Comparison of ENCODE assay signal across 1 cellular context in the genomic region with DNA sequence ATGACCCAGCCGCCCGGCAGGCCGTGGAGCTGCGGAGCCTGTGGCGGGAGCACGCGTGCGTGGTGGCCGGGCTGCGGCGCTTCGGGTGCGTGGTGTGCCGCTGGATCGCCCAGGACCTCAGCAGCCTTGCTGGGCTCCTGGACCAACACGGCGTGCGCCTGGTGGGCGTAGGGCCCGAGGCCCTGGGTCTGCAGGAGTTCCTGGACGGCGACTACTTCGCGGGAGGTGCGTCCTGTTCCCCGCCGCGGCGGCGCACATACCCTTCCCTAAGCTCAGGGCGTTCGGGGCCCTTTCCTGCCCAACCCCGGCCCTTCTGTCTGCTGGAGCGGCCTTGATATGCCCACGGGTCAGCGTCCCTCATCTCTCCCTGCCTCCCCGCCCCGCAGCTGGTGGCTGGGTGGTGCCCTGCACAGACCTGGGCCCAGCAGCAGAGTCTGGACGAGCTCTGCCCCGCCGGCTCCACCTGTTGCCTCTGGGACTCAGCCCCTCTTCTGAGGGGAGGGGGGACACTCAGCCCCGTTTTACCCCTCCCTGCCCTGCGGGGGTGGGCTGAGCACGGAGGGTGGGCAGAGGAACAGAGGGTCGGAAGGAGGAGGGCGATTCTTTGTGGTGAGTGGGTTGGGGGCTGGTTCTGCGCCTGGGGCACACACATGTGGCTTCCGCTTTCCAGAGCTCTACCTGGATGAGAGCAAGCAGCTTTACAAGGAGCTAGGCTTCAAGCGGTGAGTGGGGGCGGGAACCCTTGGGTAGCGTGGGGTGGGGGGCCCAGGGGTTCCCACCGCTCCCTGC.
TF ChIP-seq lines count a peak whose summit lies in the region.

No MANE protein-coding gene starts in this region.

TF ChIP-seq in endothelial cell of umbilical vein, 7 proteins besides CTCF, POLR2A, EP300 and RAD21:
- TF ChIP-seq POLR2AphosphoS5 (IDR thresholded peaks at IDR 0.05; ENCODE audit: insufficient read depth, low read depth, low read length), result peak; percentile 17
- TF ChIP-seq EZH2 (IDR thresholded peaks at IDR 0.05; ENCODE audit: borderline replicate concordance, low read depth, low read length, severe bottlenecking), result no peak
